In the genomic region with DNA sequence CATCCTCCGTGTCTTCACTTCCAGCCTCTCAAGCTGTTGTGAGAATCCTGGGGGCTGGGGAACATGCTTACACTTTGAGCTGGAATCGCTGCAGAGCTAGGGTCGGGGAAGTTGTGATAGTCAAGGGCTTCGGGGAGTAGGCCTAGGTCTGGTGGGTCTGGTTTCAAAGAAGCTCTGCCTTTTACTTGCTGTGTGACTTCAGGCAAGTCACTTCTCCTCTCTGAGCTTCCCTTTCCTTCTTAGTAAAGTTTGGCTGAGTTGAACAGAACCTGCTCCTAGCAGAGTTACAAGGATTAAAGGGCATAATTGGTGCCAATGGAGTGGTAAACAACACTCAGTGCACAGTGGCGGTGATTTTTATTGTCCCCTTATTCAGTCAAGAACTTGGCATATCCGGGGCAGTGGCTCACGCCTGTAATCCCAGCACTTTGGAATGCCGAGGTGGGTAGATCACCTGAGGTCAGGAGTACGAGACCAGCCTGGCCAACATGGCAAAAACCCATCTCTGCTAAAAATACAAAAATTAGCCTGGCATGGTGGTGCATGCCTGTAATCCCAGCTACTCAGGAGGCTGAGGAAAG, we compare ENCODE assay signal across 18 cellular contexts. TPM values are rescaled to one million over a fixed set of nuclear protein-coding genes. Genes with fewer than 3 reads are reported as not detected.
A peak's percentile ranks its signal among the peaks of the same experiment; 100 is the strongest.
DNase-seq lines count a peak whose midpoint lies in the region; ATAC-seq, FAIRE-seq and TF ChIP-seq lines count a peak whose summit lies in the region.
"Had no signal": no experiment of that assay in that cellular context is flagged by ENCODE, and none has a peak within 500 bp of the region (broad histone marks: within the 10 kb centered on the region; RNA-seq: fewer than 3 reads in every experiment).

No MANE protein-coding gene starts in this region.

- H3K27ac ChIP-seq in A549 (peak overlapping the region; percentile 93 to 95), Panc1 (ENCODE audit: low read length) (peak overlapping the region; percentile 85), epithelial cell of prostate (peak overlapping the region; percentile 81)
- H3K27ac ChIP-seq: GM23248 had no signal

- no peak for TF ChIP-seq EP300 in A549 (IDR thresholded peaks at IDR 0.05)

- no peak for ATAC-seq in A549
- no peak for ATAC-seq in Panc1
- peak; percentile 55 for ATAC-seq in mucosa of descending colon
- ATAC-seq in GM18505 (IDR thresholded peaks at IDR 0.05; ENCODE audit: unreplicated experiment) = no peak
- no peak for ATAC-seq in GM21360 (IDR thresholded peaks at IDR 0.05; ENCODE audit: unreplicated experiment)
- ATAC-seq in GM19328 (IDR thresholded peaks at IDR 0.05; ENCODE audit: unreplicated experiment) = no peak
- no peak for ATAC-seq in GM21515 (IDR thresholded peaks at IDR 0.05; ENCODE audit: unreplicated experiment)

- in situ Hi-C loops in Panc1 (cut with HindIII; ENCODE audit: low pct_unique_long_range_greater_than_20kb, low sequenced_read_pairs) = no loop called here

- intact Hi-C loops in Panc1 (cut with micrococcal nuclease; ENCODE audit: unreplicated experiment) = loop anchor here (1.0 to 10.0 kb wide), 2 partner anchors 62 to 104 kb away; no protein-coding TSS in a partner anchor
- intact Hi-C loops in mucosa of descending colon (cut with DNase I, micrococcal nuclease) = loop anchor here (2.0 kb wide), 2 partner anchors 104 to 108 kb away; no protein-coding TSS in a partner anchor

- H3K27me3 ChIP-seq in Panc1 (ENCODE audit: control insufficient read depth, insufficient read depth, low read length) = no peaks in the 10 kb centered on the region

- H3K4me1 ChIP-seq in A549 = peaks cover 79% of the 10 kb centered on the region
- peaks cover 79% of the 10 kb centered on the region for H3K4me1 ChIP-seq in Panc1 (ENCODE audit: control insufficient read depth, insufficient read depth, low read length)
- H3K4me1 ChIP-seq in mucosa of descending colon (ENCODE audit: low read depth) = peaks cover 29% of the 10 kb centered on the region

- H3K36me3 ChIP-seq in Panc1 (ENCODE audit: control insufficient read depth, insufficient read depth, low read length) (no peaks in the 10 kb centered on the region), mucosa of descending colon (ENCODE audit: low read depth) (no peaks in the 10 kb centered on the region)

- BruUV-seq in Panc1 (replicated peaks; lab: Mats Ljungman, UMichigan) = no TSS peak

- TF ChIP-seq POLR2A in A549 (IDR thresholded peaks at IDR 0.05; ENCODE audit: low read length) (no peak), GM18505 (IDR thresholded peaks at IDR 0.05; ENCODE audit: borderline replicate concordance, extremely low read depth, insufficient read depth, insufficient read length) (no peak)

- DNase-seq in A549 (ENCODE audit: low read depth in 1 of 2, low spot score in 1 of 2) = no peak
- no peak for DNase-seq in Panc1 (ENCODE audit: low read depth, low spot score)
- no peak for DNase-seq in epithelial cell of prostate (ENCODE audit: low read depth, low spot score)
- DNase-seq in mucosa of descending colon = peak in 2 of 3 donors; percentile 63
- DNase-seq: 8988T; Caco-2; CD4-positive, alpha-beta T cell; GF-D8; GM23248; HCEC 1CT; NCI-H1694 treated with DMSO at 0.1 percent for 48 hours; NCI-H510A; NCI-H748 treated with DMSO at 0.1 percent for 48 hours; NK-92 treated with Interleukin-12 subunit alpha and Interleukin-12 subunit beta, amount 100 ng/mL, for 24 hours had no signal

- FAIRE-seq in A549 (lab: Jason Lieb, UNC) = no peak

- no peak overlapping the region for H3K4me3 ChIP-seq in A549
- H3K4me3 ChIP-seq in Panc1 (ENCODE audit: low read depth in 2 of 2, low read length in 2 of 2) = no peak overlapping the region
- H3K4me3 ChIP-seq in mucosa of descending colon = no peak overlapping the region
- H3K4me3 ChIP-seq: GM23248 had no signal

- CTCF ChIA-PET in A549 (lab: Yijun Ruan, JAX) = interaction anchor here (0.6 to 14.7 kb wide), 21 partner anchors 11 to 120 kb away, joined by 3 to 318 read pairs (median 5); a partner anchor contains a TSS
- CTCF ChIA-PET in Panc1 (lab: Charles Lee) = interaction anchor here (0.7 to 2.8 kb wide), 7 partner anchors 19 to 114 kb away, joined by 3 to 25 read pairs (median 7); no protein-coding TSS in a partner anchor

- H3K9me3 ChIP-seq in A549 (no peaks in the 10 kb centered on the region), Panc1 (ENCODE audit: control insufficient read depth, insufficient read depth, low read depth, low read length) (no peaks in the 10 kb centered on the region), mucosa of descending colon (no peaks in the 10 kb centered on the region)
- H3K9me3 ChIP-seq: Caco-2 had no signal

- WGBS in A549 (ENCODE audit: missing lambda C conversion rate) = 83% methylated on average over 7 of the region's 9 CpGs

- POLR2A ChIA-PET in A549 (lab: Yijun Ruan, JAX) = no interaction called here
- POLR2A ChIA-PET in Panc1 (lab: Charles Lee) = interaction anchor here (0.6 kb wide), 2 partner anchors 31 to 33 kb away, joined by 3 to 4 read pairs; no protein-coding TSS in a partner anchor

- no peak overlapping the region for H3K4me2 ChIP-seq in A549

- no peak for TF ChIP-seq RAD21 in A549 (conservative IDR thresholded peaks at IDR 0.05 in 1 of 2, IDR thresholded peaks at IDR 0.05 in 1 of 2)

- TF ChIP-seq CTCF in A549 (IDR thresholded peaks at IDR 0.05) (no peak), Panc1 (IDR thresholded peaks at IDR 0.05) (no peak), mucosa of descending colon (IDR thresholded peaks at IDR 0.05) (no peak)

TF ChIP-seq in A549, 52 proteins besides CTCF, POLR2A, EP300 and RAD21:
- TF ChIP-seq HOXB13 (CRISPR knock-in tag; IDR thresholded peaks at IDR 0.05; ENCODE audit: low read depth) = no peak
- no peak for TF ChIP-seq CEBPB (IDR thresholded peaks at IDR 0.05)
- TF ChIP-seq ZFP36 (IDR thresholded peaks at IDR 0.05; ENCODE audit: borderline replicate concordance, partially characterized antibody) = peak; percentile 40

RNA-seq across cellular contexts. Expression of a gene that starts 25.7 kb away (rescaled TPM):
- polyA plus RNA-seq in A549 (2011; rRNA removed) (6.1 and 6.7 TPM in 2 replicates), A549 (2017; fragmentation: RNase III; extraction: RNeasy Plus Mini Kit Qiagen cat#74134 plus additional on column Dnase treatment) (7.6 to 9.5 TPM (median 9.2 TPM) in 3 replicates)
- polyA plus RNA-seq in A549 (2012; cell fraction: cytosol; rRNA removed) = 9.2 and 11.2 TPM in 2 replicates
- 25.8 and 26.3 TPM in 2 replicates for polyA plus RNA-seq in A549 (2012; cell fraction: nucleus; rRNA removed)
- 3.2 and 4.2 TPM in 2 replicates for polyA minus RNA-seq in A549 (2011; rRNA and poly(A)+ RNA removed)
- total RNA-seq in Panc1 (2021; ENCODE audit: unreplicated experiment) (21.6 TPM), mucosa of descending colon (10 to 100 TPM in 1 of 3 donors, 1 to 10 TPM in 2; 5.3 to 13.3 (median 9.0) TPM)
- 29.2 TPM for polyA plus RNA-seq in Panc1 (2012; ENCODE audit: insufficient read length)

RNA-seq across cellular contexts. Expression of a gene that starts 30.9 kb away (rescaled TPM):
- 55.0 and 59.3 TPM in 2 replicates for polyA plus RNA-seq in A549 (2011; rRNA removed)
- polyA plus RNA-seq in A549 (2012; cell fraction: cytosol; rRNA removed) = 112 and 122 TPM in 2 replicates
- polyA plus RNA-seq in A549 (2012; cell fraction: nucleus; rRNA removed) = 317 and 462 TPM in 2 replicates
- polyA plus RNA-seq in A549 (2017; fragmentation: RNase III; extraction: RNeasy Plus Mini Kit Qiagen cat#74134 plus additional on column Dnase treatment) = 87.1 to 93.8 TPM (median 93.2 TPM) in 3 replicates
- polyA minus RNA-seq in A549 (2011; rRNA and poly(A)+ RNA removed) = 99.4 and 100.0 TPM in 2 replicates
- total RNA-seq in Panc1 (2021; ENCODE audit: unreplicated experiment) = 263 TPM
- polyA plus RNA-seq in Panc1 (2012; ENCODE audit: insufficient read length) = 254 TPM
- total RNA-seq in mucosa of descending colon = 10 to 100 TPM; 36.8 to 43.5 (median 43.5) TPM

RNA-seq across cellular contexts. Expression of a gene that starts 50.2 kb away (rescaled TPM):
- polyA plus RNA-seq in A549 (2011; rRNA removed) (2.4 and 3.6 TPM in 2 replicates), A549 (2017; fragmentation: RNase III; extraction: RNeasy Plus Mini Kit Qiagen cat#74134 plus additional on column Dnase treatment) (2.6 to 3.7 TPM (median 2.8 TPM) in 3 replicates)
- 3.5 and 5.1 TPM in 2 replicates for polyA plus RNA-seq in A549 (2012; cell fraction: cytosol; rRNA removed)
- polyA plus RNA-seq in A549 (2012; cell fraction: nucleus; rRNA removed) = 5.7 and 6.7 TPM in 2 replicates
- polyA minus RNA-seq in A549 (2011; rRNA and poly(A)+ RNA removed) = 5.3 and 14.1 TPM in 2 replicates
- total RNA-seq in Panc1 (2021; ENCODE audit: unreplicated experiment) (17.8 TPM), mucosa of descending colon (1 to 10 TPM; 5.3 to 9.9 (median 5.9) TPM)
- polyA plus RNA-seq in Panc1 (2012; ENCODE audit: insufficient read length) = 13.0 TPM

Comparison
In these comparisons a context has a peak if more than half of its experiments do, and no peak if none do; other contexts are left out.
1. DNase-seq: peak in mucosa of descending colon (2 of 3); none in A549 (0 of 2), Panc1 (single experiment) and epithelial cell of prostate (single experiment).
2. Peak in every context shown above with its lines, with median percentiles within 50 percentile points of each other: H3K27ac ChIP-seq.